Comparison of ENCODE assay signal across 17 cellular contexts in genomic region chr10:57917019-57917418, GRCh38.
DNase-seq lines count a peak whose midpoint lies in the region; ATAC-seq lines count a peak whose summit lies in the region.
"Had no signal": no experiment of that assay in that cellular context is flagged by ENCODE, and none has a peak within 500 bp of the region (broad histone marks: within the 10 kb centered on the region; RNA-seq: fewer than 3 reads in every experiment).

No MANE protein-coding gene starts in this region.

- DNase-seq in NCI-H2171 treated with DMSO at 0.1 percent for 48 hours (lab: John Stamatoyannopoulos, UW): peak; percentile 1
- no peak for DNase-seq in NCI-H2171 (lab: John Stamatoyannopoulos, UW)
- DNase-seq in SK-N-DZ (ENCODE audit: low spot score): peak; percentile 97
- peak; percentile 41 for DNase-seq in inferior parietal cortex (ENCODE audit: extremely low spot score)
- DNase-seq in superior temporal gyrus (ENCODE audit: extremely low spot score): peak; percentile 49
- DNase-seq in AML-193 (lab: John Stamatoyannopoulos, UW): no peak
- DNase-seq in OCI-M1 (lab: John Stamatoyannopoulos, UW): no peak
- DNase-seq: 8988T; ACHN; CD4-positive, alpha-beta memory T cell; COR-L47; DMS53; GF-D8; HCEC 1CT; HFFc6 had no signal

- no peak for ATAC-seq in GM18517 (IDR thresholded peaks at IDR 0.05; ENCODE audit: unreplicated experiment)
- ATAC-seq: HepG2 had no signal

Comparison
In these comparisons a context has a peak if more than half of its experiments do, and no peak if none do; other contexts are left out.
1. DNase-seq: peak in NCI-H2171 treated with DMSO at 0.1 percent for 48 hours (single experiment), SK-N-DZ (single experiment), inferior parietal cortex (single experiment) and superior temporal gyrus (single experiment); none in NCI-H2171 (single experiment), AML-193 (0 of 2) and OCI-M1 (single experiment).